In genomic region chr14:20176330-20176729, GRCh38 we compare ENCODE assay signal across 9 cellular contexts. TPM values are rescaled to one million over a fixed set of nuclear protein-coding genes. Genes with fewer than 3 reads are reported as not detected.
"Had no signal": no experiment of that assay in that cellular context is flagged by ENCODE, and none has a peak within 500 bp of the region (broad histone marks: within the 10 kb centered on the region; RNA-seq: fewer than 3 reads in every experiment).

No MANE protein-coding gene starts in this region.

- H3K4me2 ChIP-seq: GM23338 had no signal

- H3K4me1 ChIP-seq: HAP-1 had no signal

- H2AFZ ChIP-seq: GM23338 had no signal

- H3K9me3 ChIP-seq: HAP-1 had no signal

- ATAC-seq: GM23338, HCT116, HepG2 had no signal

- DNase-seq: H7, HFFc6 had no signal

- H3K27ac ChIP-seq: HL-60 had no signal

- FAIRE-seq: H1, HepG2 had no signal

- H3K36me3 ChIP-seq: HAP-1 had no signal

- H3K4me3 ChIP-seq: GM23338, HAP-1 had no signal

RNA-seq across cellular contexts. Expression of gene OR11G2, which starts 14.4 kb away (rescaled TPM):
- polyA plus RNA-seq: GM23338, H1, HepG2, IgD-negative memory B cell had no signal

RNA-seq across cellular contexts. Expression of gene OR4N5, which starts 37.7 kb away (rescaled TPM):
- polyA plus RNA-seq: GM23338, H1, HepG2, IgD-negative memory B cell had no signal

RNA-seq across cellular contexts. Expression of gene OR11H6, which starts 47.2 kb away (rescaled TPM):
- polyA plus RNA-seq: GM23338, H1, HepG2, IgD-negative memory B cell had no signal

RNA-seq across cellular contexts. Expression of gene OR11H7, which starts 52.5 kb away (rescaled TPM):
- polyA plus RNA-seq: GM23338, H1, HepG2, IgD-negative memory B cell had no signal
